In the genomic region with DNA sequence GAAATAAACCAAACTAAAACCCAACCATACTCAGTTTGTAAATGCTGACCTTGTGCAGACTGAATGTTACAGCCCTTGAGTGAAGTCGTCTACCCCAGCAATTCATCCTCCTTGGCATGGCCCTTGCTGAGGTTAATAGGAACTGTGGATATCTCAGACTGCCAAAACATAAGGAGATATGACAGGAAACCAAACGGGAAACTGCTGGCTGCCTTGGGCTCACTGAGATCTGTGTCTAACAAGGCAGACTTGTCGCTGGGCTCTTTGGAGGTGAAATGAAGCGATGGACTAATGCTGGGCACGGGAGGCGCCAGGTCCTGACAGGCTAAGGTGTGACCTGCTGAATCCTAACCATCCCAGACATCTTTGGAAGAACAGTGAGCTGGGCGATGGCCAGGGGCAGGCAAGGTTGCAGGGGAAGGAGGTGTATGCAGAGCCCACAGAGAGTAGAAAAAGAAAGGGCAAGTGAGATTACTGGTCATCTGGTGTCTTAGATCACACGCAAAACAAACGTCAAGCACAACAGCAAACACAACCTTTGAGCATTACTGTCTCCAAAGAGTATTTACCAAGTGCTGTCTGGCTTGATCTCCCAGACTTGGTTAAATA, we compare ENCODE assay signal across 1 cellular context.
A peak's percentile ranks its signal among the peaks of the same experiment; 100 is the strongest.
TF ChIP-seq lines count a peak whose summit lies in the region.

No MANE protein-coding gene starts in this region.

TF ChIP-seq in HepG2, 621 proteins besides CTCF, POLR2A, EP300 and RAD21 (continued from another document and continues in another):
- TF ChIP-seq, protein P1, sequence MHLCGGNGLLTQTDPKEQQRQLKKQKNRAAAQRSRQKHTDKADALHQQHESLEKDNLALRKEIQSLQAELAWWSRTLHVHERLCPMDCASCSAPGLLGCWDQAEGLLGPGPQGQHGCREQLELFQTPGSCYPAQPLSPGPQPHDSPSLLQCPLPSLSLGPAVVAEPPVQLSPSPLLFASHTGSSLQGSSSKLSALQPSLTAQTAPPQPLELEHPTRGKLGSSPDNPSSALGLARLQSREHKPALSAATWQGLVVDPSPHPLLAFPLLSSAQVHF (CRISPR knock-in tag; IDR thresholded peaks at IDR 0.05) = no peak
- TF ChIP-seq SNAI1 (CRISPR knock-in tag; IDR thresholded peaks at IDR 0.05; ENCODE audit: borderline replicate concordance) = no peak
- no peak for TF ChIP-seq ZNF558 (CRISPR knock-in tag; IDR thresholded peaks at IDR 0.05; ENCODE audit: borderline replicate concordance)
- no peak for TF ChIP-seq U2AF1 (optimal IDR thresholded peaks at IDR 0.05; ENCODE audit: low read depth, low read length)
- peak; percentile 22; the same call in 1 of the 2 replicates for TF ChIP-seq KDM4B (CRISPR knock-in tag; IDR thresholded peaks at IDR 0.05)
- TF ChIP-seq, protein P2, sequence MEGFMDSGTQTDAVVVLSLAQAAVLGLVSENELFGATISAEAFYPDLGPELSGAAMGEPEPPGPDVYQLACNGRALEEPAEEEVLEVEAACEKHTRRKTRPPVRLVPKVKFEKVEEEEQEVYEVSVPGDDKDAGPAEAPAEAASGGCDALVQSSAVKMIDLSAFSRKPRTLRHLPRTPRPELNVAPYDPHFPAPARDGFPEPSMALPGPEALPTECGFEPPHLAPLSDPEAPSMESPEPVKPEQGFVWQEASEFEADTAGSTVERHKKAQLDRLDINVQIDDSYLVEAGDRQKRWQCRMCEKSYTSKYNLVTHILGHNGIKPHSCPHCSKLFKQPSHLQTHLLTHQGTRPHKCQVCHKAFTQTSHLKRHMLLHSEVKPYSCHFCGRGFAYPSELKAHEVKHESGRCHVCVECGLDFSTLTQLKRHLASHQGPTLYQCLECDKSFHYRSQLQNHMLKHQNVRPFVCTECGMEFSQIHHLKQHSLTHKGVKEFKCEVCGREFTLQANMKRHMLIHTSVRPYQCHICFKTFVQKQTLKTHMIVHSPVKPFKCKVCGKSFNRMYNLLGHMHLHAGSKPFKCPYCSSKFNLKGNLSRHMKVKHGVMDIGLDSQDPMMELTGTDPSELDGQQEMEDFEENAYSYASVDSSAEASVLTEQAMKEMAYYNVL (CRISPR knock-in tag; IDR thresholded peaks at IDR 0.05; ENCODE audit: borderline replicate concordance) = peak; percentile 90
- TF ChIP-seq ZNF570 (CRISPR knock-in tag; IDR thresholded peaks at IDR 0.05; ENCODE audit: borderline replicate concordance) = no peak
- TF ChIP-seq SOX13 (IDR thresholded peaks at IDR 0.05) = peak; percentile 76
- peak in 1 of 2 experiments; percentile 94; a peak in 2 of 4 replicates for TF ChIP-seq SOX13 (CRISPR knock-in tag; conservative IDR thresholded peaks at IDR 0.05 in 1 of 2, IDR thresholded peaks at IDR 0.05 in 1 of 2)
- TF ChIP-seq CHD4 (IDR thresholded peaks at IDR 0.05; ENCODE audit: borderline replicate concordance, low read length) = peak; percentile 67; the same call in 1 of the 2 replicates
- TF ChIP-seq, protein P3, sequence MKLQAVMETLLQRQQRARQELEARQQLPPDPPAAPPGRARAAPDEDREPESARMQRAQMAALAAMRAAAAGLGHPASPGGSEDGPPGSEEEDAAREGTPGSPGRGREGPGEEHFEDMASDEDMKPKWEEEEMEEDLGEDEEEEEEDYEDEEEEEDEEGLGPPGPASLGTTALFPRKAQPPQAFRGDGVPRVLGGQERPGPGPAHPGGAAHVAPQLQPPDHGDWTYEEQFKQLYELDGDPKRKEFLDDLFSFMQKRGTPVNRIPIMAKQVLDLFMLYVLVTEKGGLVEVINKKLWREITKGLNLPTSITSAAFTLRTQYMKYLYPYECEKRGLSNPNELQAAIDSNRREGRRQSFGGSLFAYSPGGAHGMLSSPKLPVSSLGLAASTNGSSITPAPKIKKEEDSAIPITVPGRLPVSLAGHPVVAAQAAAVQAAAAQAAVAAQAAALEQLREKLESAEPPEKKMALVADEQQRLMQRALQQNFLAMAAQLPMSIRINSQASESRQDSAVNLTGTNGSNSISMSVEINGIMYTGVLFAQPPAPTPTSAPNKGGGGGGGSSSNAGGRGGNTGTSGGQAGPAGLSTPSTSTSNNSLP (IDR thresholded peaks at IDR 0.05; ENCODE audit: low read depth, low read length) = no peak
- TF ChIP-seq, protein P4, sequence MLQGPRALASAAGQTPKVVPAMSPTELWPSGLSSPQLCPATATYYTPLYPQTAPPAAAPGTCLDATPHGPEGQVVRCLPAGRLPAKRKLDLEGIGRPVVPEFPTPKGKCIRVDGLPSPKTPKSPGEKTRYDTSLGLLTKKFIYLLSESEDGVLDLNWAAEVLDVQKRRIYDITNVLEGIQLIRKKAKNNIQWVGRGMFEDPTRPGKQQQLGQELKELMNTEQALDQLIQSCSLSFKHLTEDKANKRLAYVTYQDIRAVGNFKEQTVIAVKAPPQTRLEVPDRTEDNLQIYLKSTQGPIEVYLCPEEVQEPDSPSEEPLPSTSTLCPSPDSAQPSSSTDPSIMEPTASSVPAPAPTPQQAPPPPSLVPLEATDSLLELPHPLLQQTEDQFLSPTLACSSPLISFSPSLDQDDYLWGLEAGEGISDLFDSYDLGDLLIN (CRISPR knock-in tag; IDR thresholded peaks at IDR 0.05; ENCODE audit: borderline replicate concordance) = no peak
- TF ChIP-seq, protein P5, sequence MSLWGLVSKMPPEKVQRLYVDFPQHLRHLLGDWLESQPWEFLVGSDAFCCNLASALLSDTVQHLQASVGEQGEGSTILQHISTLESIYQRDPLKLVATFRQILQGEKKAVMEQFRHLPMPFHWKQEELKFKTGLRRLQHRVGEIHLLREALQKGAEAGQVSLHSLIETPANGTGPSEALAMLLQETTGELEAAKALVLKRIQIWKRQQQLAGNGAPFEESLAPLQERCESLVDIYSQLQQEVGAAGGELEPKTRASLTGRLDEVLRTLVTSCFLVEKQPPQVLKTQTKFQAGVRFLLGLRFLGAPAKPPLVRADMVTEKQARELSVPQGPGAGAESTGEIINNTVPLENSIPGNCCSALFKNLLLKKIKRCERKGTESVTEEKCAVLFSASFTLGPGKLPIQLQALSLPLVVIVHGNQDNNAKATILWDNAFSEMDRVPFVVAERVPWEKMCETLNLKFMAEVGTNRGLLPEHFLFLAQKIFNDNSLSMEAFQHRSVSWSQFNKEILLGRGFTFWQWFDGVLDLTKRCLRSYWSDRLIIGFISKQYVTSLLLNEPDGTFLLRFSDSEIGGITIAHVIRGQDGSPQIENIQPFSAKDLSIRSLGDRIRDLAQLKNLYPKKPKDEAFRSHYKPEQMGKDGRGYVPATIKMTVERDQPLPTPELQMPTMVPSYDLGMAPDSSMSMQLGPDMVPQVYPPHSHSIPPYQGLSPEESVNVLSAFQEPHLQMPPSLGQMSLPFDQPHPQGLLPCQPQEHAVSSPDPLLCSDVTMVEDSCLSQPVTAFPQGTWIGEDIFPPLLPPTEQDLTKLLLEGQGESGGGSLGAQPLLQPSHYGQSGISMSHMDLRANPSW (CRISPR knock-in tag; IDR thresholded peaks at IDR 0.05; ENCODE audit: borderline replicate concordance) = no peak
- TF ChIP-seq, protein P6, sequence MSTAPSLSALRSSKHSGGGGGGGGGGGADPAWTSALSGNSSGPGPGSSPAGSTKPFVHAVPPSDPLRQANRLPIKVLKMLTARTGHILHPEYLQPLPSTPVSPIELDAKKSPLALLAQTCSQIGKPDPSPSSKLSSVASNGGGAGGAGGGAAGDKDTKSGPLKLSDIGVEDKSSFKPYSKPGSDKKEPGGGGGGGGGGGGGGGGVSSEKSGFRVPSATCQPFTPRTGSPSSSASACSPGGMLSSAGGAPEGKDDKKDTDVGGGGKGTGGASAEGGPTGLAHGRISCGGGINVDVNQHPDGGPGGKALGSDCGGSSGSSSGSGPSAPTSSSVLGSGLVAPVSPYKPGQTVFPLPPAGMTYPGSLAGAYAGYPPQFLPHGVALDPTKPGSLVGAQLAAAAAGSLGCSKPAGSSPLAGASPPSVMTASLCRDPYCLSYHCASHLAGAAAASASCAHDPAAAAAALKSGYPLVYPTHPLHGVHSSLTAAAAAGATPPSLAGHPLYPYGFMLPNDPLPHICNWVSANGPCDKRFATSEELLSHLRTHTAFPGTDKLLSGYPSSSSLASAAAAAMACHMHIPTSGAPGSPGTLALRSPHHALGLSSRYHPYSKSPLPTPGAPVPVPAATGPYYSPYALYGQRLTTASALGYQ (CRISPR knock-in tag; IDR thresholded peaks at IDR 0.05) = peak; percentile 78
- TF ChIP-seq ZNF577 (CRISPR knock-in tag; IDR thresholded peaks at IDR 0.05; ENCODE audit: borderline replicate concordance, low read depth) = no peak
- TF ChIP-seq ZNF335 (CRISPR knock-in tag; IDR thresholded peaks at IDR 0.05) = no peak
- TF ChIP-seq, protein P7, sequence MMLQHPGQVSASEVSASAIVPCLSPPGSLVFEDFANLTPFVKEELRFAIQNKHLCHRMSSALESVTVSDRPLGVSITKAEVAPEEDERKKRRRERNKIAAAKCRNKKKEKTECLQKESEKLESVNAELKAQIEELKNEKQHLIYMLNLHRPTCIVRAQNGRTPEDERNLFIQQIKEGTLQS (CRISPR knock-in tag; IDR thresholded peaks at IDR 0.05) = 0 out of 2 replicates have a peak, but pooled peaks have one; percentile 29
- TF ChIP-seq TOE1 (CRISPR knock-in tag; IDR thresholded peaks at IDR 0.05) = peak; percentile 46; the same call in 1 of the 2 replicates
- TF ChIP-seq ZNF7 (CRISPR knock-in tag; IDR thresholded peaks at IDR 0.05) = no peak
- no peak for TF ChIP-seq CHD2 (IDR thresholded peaks at IDR 0.05; ENCODE audit: low read depth, low read length)
- TF ChIP-seq, protein P8, sequence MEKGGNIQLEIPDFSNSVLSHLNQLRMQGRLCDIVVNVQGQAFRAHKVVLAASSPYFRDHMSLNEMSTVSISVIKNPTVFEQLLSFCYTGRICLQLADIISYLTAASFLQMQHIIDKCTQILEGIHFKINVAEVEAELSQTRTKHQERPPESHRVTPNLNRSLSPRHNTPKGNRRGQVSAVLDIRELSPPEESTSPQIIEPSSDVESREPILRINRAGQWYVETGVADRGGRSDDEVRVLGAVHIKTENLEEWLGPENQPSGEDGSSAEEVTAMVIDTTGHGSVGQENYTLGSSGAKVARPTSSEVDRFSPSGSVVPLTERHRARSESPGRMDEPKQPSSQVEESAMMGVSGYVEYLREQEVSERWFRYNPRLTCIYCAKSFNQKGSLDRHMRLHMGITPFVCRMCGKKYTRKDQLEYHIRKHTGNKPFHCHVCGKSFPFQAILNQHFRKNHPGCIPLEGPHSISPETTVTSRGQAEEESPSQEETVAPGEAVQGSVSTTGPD (CRISPR knock-in tag; IDR thresholded peaks at IDR 0.05) = no peak
- TF ChIP-seq MAFF (IDR thresholded peaks at IDR 0.05; ENCODE audit: low read depth, low read length) = no peak
- TF ChIP-seq, protein P9, sequence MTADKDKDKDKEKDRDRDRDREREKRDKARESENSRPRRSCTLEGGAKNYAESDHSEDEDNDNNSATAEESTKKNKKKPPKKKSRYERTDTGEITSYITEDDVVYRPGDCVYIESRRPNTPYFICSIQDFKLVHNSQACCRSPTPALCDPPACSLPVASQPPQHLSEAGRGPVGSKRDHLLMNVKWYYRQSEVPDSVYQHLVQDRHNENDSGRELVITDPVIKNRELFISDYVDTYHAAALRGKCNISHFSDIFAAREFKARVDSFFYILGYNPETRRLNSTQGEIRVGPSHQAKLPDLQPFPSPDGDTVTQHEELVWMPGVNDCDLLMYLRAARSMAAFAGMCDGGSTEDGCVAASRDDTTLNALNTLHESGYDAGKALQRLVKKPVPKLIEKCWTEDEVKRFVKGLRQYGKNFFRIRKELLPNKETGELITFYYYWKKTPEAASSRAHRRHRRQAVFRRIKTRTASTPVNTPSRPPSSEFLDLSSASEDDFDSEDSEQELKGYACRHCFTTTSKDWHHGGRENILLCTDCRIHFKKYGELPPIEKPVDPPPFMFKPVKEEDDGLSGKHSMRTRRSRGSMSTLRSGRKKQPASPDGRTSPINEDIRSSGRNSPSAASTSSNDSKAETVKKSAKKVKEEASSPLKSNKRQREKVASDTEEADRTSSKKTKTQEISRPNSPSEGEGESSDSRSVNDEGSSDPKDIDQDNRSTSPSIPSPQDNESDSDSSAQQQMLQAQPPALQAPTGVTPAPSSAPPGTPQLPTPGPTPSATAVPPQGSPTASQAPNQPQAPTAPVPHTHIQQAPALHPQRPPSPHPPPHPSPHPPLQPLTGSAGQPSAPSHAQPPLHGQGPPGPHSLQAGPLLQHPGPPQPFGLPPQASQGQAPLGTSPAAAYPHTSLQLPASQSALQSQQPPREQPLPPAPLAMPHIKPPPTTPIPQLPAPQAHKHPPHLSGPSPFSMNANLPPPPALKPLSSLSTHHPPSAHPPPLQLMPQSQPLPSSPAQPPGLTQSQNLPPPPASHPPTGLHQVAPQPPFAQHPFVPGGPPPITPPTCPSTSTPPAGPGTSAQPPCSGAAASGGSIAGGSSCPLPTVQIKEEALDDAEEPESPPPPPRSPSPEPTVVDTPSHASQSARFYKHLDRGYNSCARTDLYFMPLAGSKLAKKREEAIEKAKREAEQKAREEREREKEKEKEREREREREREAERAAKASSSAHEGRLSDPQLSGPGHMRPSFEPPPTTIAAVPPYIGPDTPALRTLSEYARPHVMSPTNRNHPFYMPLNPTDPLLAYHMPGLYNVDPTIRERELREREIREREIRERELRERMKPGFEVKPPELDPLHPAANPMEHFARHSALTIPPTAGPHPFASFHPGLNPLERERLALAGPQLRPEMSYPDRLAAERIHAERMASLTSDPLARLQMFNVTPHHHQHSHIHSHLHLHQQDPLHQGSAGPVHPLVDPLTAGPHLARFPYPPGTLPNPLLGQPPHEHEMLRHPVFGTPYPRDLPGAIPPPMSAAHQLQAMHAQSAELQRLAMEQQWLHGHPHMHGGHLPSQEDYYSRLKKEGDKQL (CRISPR knock-in tag; IDR thresholded peaks at IDR 0.05; ENCODE audit: low read depth) = peak; percentile 63; the same call in 1 of the 2 replicates
- peak; percentile 97 for TF ChIP-seq ISL2 (CRISPR knock-in tag; IDR thresholded peaks at IDR 0.05)
- no peak for TF ChIP-seq ZNF670 (CRISPR knock-in tag; IDR thresholded peaks at IDR 0.05; ENCODE audit: borderline replicate concordance)
- TF ChIP-seq, protein P10, sequence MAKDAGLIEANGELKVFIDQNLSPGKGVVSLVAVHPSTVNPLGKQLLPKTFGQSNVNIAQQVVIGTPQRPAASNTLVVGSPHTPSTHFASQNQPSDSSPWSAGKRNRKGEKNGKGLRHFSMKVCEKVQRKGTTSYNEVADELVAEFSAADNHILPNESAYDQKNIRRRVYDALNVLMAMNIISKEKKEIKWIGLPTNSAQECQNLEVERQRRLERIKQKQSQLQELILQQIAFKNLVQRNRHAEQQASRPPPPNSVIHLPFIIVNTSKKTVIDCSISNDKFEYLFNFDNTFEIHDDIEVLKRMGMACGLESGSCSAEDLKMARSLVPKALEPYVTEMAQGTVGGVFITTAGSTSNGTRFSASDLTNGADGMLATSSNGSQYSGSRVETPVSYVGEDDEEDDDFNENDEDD (CRISPR knock-in tag; IDR thresholded peaks at IDR 0.05; ENCODE audit: borderline replicate concordance) = no peak
